ENCODE assay signal across 1 cellular context in the genomic region with DNA sequence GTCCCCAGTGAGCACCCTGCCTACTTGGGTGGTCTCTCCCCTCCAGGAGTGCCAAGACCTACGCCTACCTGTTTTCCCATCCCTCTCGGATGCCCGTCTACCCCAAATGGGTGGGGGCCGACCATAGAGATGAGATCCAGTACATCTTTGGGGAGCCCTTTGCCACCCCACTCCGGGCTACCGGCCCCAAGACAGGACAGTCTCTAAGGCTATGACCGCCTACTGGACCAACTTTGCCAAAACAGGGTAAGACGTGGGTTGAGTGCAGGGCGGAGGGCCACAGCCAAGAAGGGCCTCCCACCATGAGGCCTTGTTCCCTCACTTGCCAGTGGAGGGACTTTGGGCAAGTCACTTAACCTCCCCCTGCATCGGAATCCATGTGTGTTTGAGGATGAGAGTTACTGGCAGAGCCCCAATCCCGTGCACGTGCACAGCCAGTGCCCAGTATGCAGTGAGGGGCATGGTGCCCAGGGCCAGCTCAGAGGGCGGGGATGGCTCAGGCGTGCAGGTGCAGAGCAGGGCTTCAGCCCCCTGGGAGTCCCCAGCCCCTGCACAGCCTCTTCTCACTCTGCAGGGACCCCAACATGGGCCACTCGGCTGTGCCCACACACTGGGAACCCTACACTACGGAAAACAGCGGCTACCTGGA. TPM values are rescaled to one million over a fixed set of nuclear protein-coding genes. Genes with fewer than 3 reads are reported as not detected.
"Had no signal": no experiment of that assay in that cellular context is flagged by ENCODE, and none has a peak within 500 bp of the region (broad histone marks: within the 10 kb centered on the region; RNA-seq: fewer than 3 reads in every experiment).

No MANE protein-coding gene starts in this region.

RNA-seq across cellular contexts. Expression of a gene that starts 24.6 kb away (rescaled TPM):
- polyA plus RNA-seq: immature natural killer cell had no signal
